Comparison of ENCODE assay signal across 8 cellular contexts in the genomic region with DNA sequence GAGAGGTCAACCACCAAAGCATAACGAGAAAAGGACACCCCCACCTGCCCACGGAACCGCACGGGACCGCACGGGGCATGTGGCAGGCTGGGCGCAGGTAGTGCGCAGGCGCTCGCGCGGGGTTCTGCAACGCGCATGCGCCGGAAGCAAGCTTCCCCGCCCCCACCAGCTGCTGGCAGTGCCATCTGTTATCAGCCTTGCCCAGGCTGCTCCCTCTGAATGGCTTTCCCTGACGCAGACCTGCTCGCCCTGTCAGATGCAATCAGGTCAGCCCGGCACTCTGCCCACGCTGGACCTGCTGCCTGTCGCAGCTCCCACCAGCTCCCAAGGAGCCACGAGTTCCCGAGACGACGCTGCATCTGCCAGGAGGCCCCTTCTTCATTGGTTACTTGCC. TPM values are rescaled to one million over a fixed set of nuclear protein-coding genes. Genes with fewer than 3 reads are reported as not detected.
DNase-seq lines count a peak whose midpoint lies in the region; ATAC-seq lines count a peak whose summit lies in the region.

No MANE protein-coding gene starts in this region.

- peaks cover 46% of the 10 kb centered on the region for H3K4me1 Mint-ChIP-seq in activated CD4-positive, alpha-beta memory T cell treated with anti-CD3 and anti-CD28 coated beads for 36 hours (ENCODE audit: low read depth)
- H3K4me1 Mint-ChIP-seq in immature natural killer cell, result peaks cover 89 to 93% of the 10 kb centered on the region in 2 donors

- no peaks in the 10 kb centered on the region for H3K27me3 ChIP-seq in HAP-1 (ENCODE audit: low read depth)

- in situ Hi-C loops in HAP-1 (cut with MboI; ENCODE audit: low sequenced_read_pairs), result no loop called here

- no peaks in the 10 kb centered on the region for H3K36me3 Mint-ChIP-seq in activated CD4-positive, alpha-beta memory T cell treated with anti-CD3 and anti-CD28 coated beads for 36 hours
- H3K36me3 Mint-ChIP-seq in immature natural killer cell, result no peaks in the 10 kb centered on the region

- DNase-seq in NCI-H1092 (lab: John Stamatoyannopoulos, UW) (peak; percentile 87), immature natural killer cell (peak in 1 of 3 donors; percentile 64), HAP-1 (ENCODE audit: low spot score in 2 of 2) (no peak)
- DNase-seq in activated CD4-positive, alpha-beta memory T cell treated with anti-CD3 and anti-CD28 coated beads for 36 hours, result no peak
- no peak for DNase-seq in central memory CD4-positive, alpha-beta T cell

- H3K9me3 Mint-ChIP-seq in activated CD4-positive, alpha-beta memory T cell treated with anti-CD3 and anti-CD28 coated beads for 36 hours, result no peaks in the 10 kb centered on the region
- no peaks in the 10 kb centered on the region for H3K9me3 Mint-ChIP-seq in immature natural killer cell

- CTCF ChIA-PET in activated CD4-positive, alpha-beta memory T cell treated with anti-CD3 and anti-CD28 coated beads for 36 hours (lab: Charles Lee), result no interaction called here

- peak overlapping the region; percentile 71 for H3K4me3 Mint-ChIP-seq in activated CD4-positive, alpha-beta memory T cell treated with anti-CD3 and anti-CD28 coated beads for 36 hours
- H3K4me3 Mint-ChIP-seq in immature natural killer cell, result peak overlapping the region; percentile 85 to 98 (median 94)

- ATAC-seq in GM19455 (IDR thresholded peaks at IDR 0.05; ENCODE audit: unreplicated experiment), result peak; percentile 68
- no peak for ATAC-seq in GM19397 (IDR thresholded peaks at IDR 0.05; ENCODE audit: unreplicated experiment)
- ATAC-seq in HG02678 (IDR thresholded peaks at IDR 0.05; ENCODE audit: unreplicated experiment), result no peak

- POLR2A ChIA-PET in activated CD4-positive, alpha-beta memory T cell treated with anti-CD3 and anti-CD28 coated beads for 36 hours (lab: Charles Lee), result no interaction called here

- no peaks in the 10 kb centered on the region for H3K36me3 ChIP-seq in HAP-1 (replicated peaks)

- H3K27ac Mint-ChIP-seq in activated CD4-positive, alpha-beta memory T cell treated with anti-CD3 and anti-CD28 coated beads for 36 hours, result peak overlapping the region; percentile 89
- peak overlapping the region; percentile 97 to 100 (median 99) for H3K27ac Mint-ChIP-seq in immature natural killer cell

- intact Hi-C loops in activated CD4-positive, alpha-beta memory T cell treated with anti-CD3 and anti-CD28 coated beads for 36 hours (cut with micrococcal nuclease), result loop anchor here (1.0 to 10.0 kb wide), 3 partner anchors 16 to 319 kb away; no protein-coding TSS in a partner anchor

- peaks cover 2% of the 10 kb centered on the region for H3K27me3 Mint-ChIP-seq in activated CD4-positive, alpha-beta memory T cell treated with anti-CD3 and anti-CD28 coated beads for 36 hours
- H3K27me3 Mint-ChIP-seq in immature natural killer cell (ENCODE audit: low read depth in 3 of 3), result peaks cover 3 to 21% (median 11%) of the 10 kb centered on the region in 3 donors

- no peaks in the 10 kb centered on the region for H3K9me3 ChIP-seq in HAP-1

- H3K4me1 ChIP-seq in HAP-1, result peaks cover 45% of the 10 kb centered on the region

- H3K4me3 ChIP-seq in HAP-1, result no peak overlapping the region

RNA-seq across cellular contexts. Expression of gene PTCH1, which starts 22.8 kb away (rescaled TPM):
- total RNA-seq in activated CD4-positive, alpha-beta memory T cell treated with anti-CD3 and anti-CD28 coated beads for 36 hours, result 1 to 10 TPM; 3.9 to 6.3 TPM
- 10 to 100 TPM in 2 of 3 donors, 1 to 10 TPM in 1; 3.7 to 30.6 (median 16.1) TPM for polyA plus RNA-seq in immature natural killer cell
